In the genomic region with DNA sequence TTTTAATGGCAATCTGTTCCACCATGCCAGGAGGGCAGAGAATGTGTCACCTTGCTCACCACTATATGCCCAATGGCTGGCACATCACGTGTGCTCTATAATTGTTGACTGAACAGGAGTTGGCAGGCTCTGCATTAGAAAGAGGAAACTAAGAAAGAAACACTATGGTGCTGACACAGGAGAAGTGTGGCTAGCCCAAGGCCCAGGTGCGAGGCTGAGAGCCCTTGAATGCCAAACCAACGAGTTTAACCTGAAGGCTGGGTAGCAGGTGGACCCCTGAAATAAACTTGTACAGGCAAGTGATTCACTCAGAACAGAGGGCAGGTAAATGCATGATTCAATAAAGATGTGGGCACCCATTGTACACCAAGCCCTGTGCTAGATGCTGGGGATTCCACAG, we compare ENCODE assay signal across 1 cellular context.
TF ChIP-seq lines count a peak whose summit lies in the region.

No MANE protein-coding gene starts in this region.

TF ChIP-seq in GM12878, 131 proteins besides CTCF, POLR2A, EP300 and RAD21:
- TF ChIP-seq TAF1 (IDR thresholded peaks at IDR 0.05; ENCODE audit: borderline replicate concordance, low read depth, low read length) (no peak), KAT2A (conservative IDR thresholded peaks at IDR 0.05; ENCODE audit: control insufficient read depth, low read depth, low read length) (no peak), IKZF2 (IDR thresholded peaks at IDR 0.05) (no peak), BRCA1 (IDR thresholded peaks at IDR 0.05; ENCODE audit: low read depth, low read length) (no peak), CEBPZ (IDR thresholded peaks at IDR 0.05; ENCODE audit: low read depth, low read length) (no peak), SUPT20H (IDR thresholded peaks at IDR 0.05; ENCODE audit: borderline replicate concordance, control insufficient read depth, low read depth, low read length) (no peak), ZNF274 (IDR thresholded peaks at IDR 0.05; ENCODE audit: insufficient read depth, insufficient read length) (no peak), KLF5 (IDR thresholded peaks at IDR 0.05; ENCODE audit: partially characterized antibody) (no peak), SP1 (IDR thresholded peaks at IDR 0.05; ENCODE audit: low read depth, low read length) (no peak)
- TF ChIP-seq, protein P1, sequence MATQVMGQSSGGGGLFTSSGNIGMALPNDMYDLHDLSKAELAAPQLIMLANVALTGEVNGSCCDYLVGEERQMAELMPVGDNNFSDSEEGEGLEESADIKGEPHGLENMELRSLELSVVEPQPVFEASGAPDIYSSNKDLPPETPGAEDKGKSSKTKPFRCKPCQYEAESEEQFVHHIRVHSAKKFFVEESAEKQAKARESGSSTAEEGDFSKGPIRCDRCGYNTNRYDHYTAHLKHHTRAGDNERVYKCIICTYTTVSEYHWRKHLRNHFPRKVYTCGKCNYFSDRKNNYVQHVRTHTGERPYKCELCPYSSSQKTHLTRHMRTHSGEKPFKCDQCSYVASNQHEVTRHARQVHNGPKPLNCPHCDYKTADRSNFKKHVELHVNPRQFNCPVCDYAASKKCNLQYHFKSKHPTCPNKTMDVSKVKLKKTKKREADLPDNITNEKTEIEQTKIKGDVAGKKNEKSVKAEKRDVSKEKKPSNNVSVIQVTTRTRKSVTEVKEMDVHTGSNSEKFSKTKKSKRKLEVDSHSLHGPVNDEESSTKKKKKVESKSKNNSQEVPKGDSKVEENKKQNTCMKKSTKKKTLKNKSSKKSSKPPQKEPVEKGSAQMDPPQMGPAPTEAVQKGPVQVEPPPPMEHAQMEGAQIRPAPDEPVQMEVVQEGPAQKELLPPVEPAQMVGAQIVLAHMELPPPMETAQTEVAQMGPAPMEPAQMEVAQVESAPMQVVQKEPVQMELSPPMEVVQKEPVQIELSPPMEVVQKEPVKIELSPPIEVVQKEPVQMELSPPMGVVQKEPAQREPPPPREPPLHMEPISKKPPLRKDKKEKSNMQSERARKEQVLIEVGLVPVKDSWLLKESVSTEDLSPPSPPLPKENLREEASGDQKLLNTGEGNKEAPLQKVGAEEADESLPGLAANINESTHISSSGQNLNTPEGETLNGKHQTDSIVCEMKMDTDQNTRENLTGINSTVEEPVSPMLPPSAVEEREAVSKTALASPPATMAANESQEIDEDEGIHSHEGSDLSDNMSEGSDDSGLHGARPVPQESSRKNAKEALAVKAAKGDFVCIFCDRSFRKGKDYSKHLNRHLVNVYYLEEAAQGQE (IDR thresholded peaks at IDR 0.05; ENCODE audit: low read depth, low read length) = no peak
